10 cellular contexts compared by ENCODE assay signal in genomic region chr13:44374348-44374712, GRCh38. TPM values are rescaled to one million over a fixed set of nuclear protein-coding genes. Genes with fewer than 3 reads are reported as not detected.
DNase-seq lines count a peak whose midpoint lies in the region; ATAC-seq and TF ChIP-seq lines count a peak whose summit lies in the region.
"Had no signal": no experiment of that assay in that cellular context is flagged by ENCODE, and none has a peak within 500 bp of the region (broad histone marks: within the 10 kb centered on the region; RNA-seq: fewer than 3 reads in every experiment).

No MANE protein-coding gene starts in this region.

- no peaks in the 10 kb centered on the region for H3K9me2 ChIP-seq in SK-N-SH

- H3K9me3 ChIP-seq in SK-N-SH (no peaks in the 10 kb centered on the region), mesodermal cell (ENCODE audit: control insufficient read depth, low read length) (no peaks in the 10 kb centered on the region), suprapubic skin (no peaks in the 10 kb centered on the region)

- WGBS in SK-N-SH (ENCODE audit: low lambda C conversion rate): 72% methylated on average over 5 of the region's 10 CpGs
- WGBS in mesodermal cell (ENCODE audit: insufficient coverage in 2 of 2), 2 experiments: 66 to 92% methylated on average over 3 to 9 of the region's 10 CpGs
- WGBS in suprapubic skin: 79% methylated on average over 5 of the region's 10 CpGs

- no peak overlapping the region for H3K9ac ChIP-seq in SK-N-SH

- H3K36me3 ChIP-seq in SK-N-SH (replicated peaks in 1 of 2; ENCODE audit: control insufficient read depth in 1 of 2, insufficient read depth in 2 of 2, low read length in 1 of 2) (no peaks in the 10 kb centered on the region), mesodermal cell (ENCODE audit: control insufficient read depth, insufficient read depth, low read length) (no peaks in the 10 kb centered on the region), suprapubic skin (no peaks in the 10 kb centered on the region)

- no peak for TF ChIP-seq CTCF in SK-N-SH (IDR thresholded peaks at IDR 0.05)
- TF ChIP-seq CTCF in choroid plexus epithelial cell (conservative IDR thresholded peaks at IDR 0.05; ENCODE audit: low read depth, low read length): no peak
- no peak for TF ChIP-seq CTCF in suprapubic skin (IDR thresholded peaks at IDR 0.05)

- H3K79me2 ChIP-seq in SK-N-SH (ENCODE audit: insufficient read depth): no peaks in the 10 kb centered on the region

- CTCF ChIA-PET in SK-N-SH (lab: Yijun Ruan, JAX): interaction anchor here (0.6 to 1.6 kb wide), 4 partner anchors 15 to 63 kb away, joined by 3 to 7 read pairs (median 4); no protein-coding TSS in a partner anchor

- H3K27ac ChIP-seq in SK-N-SH (ENCODE audit: low read depth in 2 of 2, low read length in 1 of 2) (peak overlapping the region in 1 of 2 experiments; percentile 39; a peak in 1 of 4 replicates), mesodermal cell (ENCODE audit: low read depth, low read length, severe bottlenecking) (peak overlapping the region; percentile 43), suprapubic skin (no peak overlapping the region)

- TF ChIP-seq POLR2A in suprapubic skin (IDR thresholded peaks at IDR 0.05): no peak

- POLR2A ChIA-PET in SK-N-SH (lab: Yijun Ruan, JAX): interaction anchor here (0.6 to 2.0 kb wide), 3 partner anchors 22 to 153 kb away, joined by 3 to 12 read pairs (median 9); no protein-coding TSS in a partner anchor

- peak overlapping the region in 1 of 2 experiments; percentile 49; a peak in 2 of 4 replicates for H3K4me3 ChIP-seq in SK-N-SH (ENCODE audit: low read depth in 2 of 2, low read length in 1 of 2)
- peak overlapping the region; percentile 67 for H3K4me3 ChIP-seq in choroid plexus epithelial cell (ENCODE audit: low read depth, low read length)
- H3K4me3 ChIP-seq in mesodermal cell (ENCODE audit: extremely low read depth, insufficient read depth, low read length, poor library complexity, severe bottlenecking): peak overlapping the region; percentile 22
- H3K4me3 ChIP-seq in suprapubic skin: peak overlapping the region; percentile 58

- H3F3A ChIP-seq in SK-N-SH (replicated peaks; ENCODE audit: insufficient read depth): peaks cover 7% of the 10 kb centered on the region

- no peak overlapping the region for H2AFZ ChIP-seq in SK-N-SH (ENCODE audit: low read depth)

- TF ChIP-seq EP300 in SK-N-SH (IDR thresholded peaks at IDR 0.05; ENCODE audit: borderline replicate concordance in 1 of 2, low read depth in 1 of 2, low read length in 1 of 2) (0 out of 4 replicates have a peak, but pooled peaks of 1 of the 2 experiments have one; percentile 30), suprapubic skin (IDR thresholded peaks at IDR 0.05) (no peak)

- no peak for ATAC-seq in SK-N-SH treated with all-trans-retinoic acid at 6 μM for 48 hours

- no peak overlapping the region for H3K4me2 ChIP-seq in SK-N-SH

- no peaks in the 10 kb centered on the region for H4K20me1 ChIP-seq in SK-N-SH (ENCODE audit: insufficient read depth)

- TF ChIP-seq RAD21 in SK-N-SH (IDR thresholded peaks at IDR 0.05; ENCODE audit: low read length): no peak

- H3K4me1 ChIP-seq in SK-N-SH (ENCODE audit: control insufficient read depth in 1 of 2, insufficient read depth in 2 of 2, low read depth in 1 of 2, low read length in 1 of 2): peaks cover 0 to 29% of the 10 kb centered on the region in 2 experiments; a peak in 1 of 4 replicates
- H3K4me1 ChIP-seq in mesodermal cell (ENCODE audit: control insufficient read depth, insufficient read depth, low read length, poor library complexity, severe bottlenecking): peaks cover 4% of the 10 kb centered on the region
- peaks cover 13% of the 10 kb centered on the region for H3K4me1 ChIP-seq in suprapubic skin

- no peaks in the 10 kb centered on the region for H3K27me3 ChIP-seq in SK-N-SH (ENCODE audit: insufficient read depth)
- H3K27me3 ChIP-seq in suprapubic skin: peaks cover 7% of the 10 kb centered on the region

- DNase-seq in SK-N-SH: no peak
- DNase-seq in choroid plexus epithelial cell (ENCODE audit: low read depth): no peak
- no peak for DNase-seq in suprapubic skin (ENCODE audit: low spot score in 2 of 2)
- no peak for DNase-seq in NCI-H82 (lab: John Stamatoyannopoulos, UW)
- no peak for DNase-seq in stimulated activated CD4-positive, alpha-beta T cell treated with anti-CD3 and anti-CD28 coated beads, Interleukin-15, amount 100 ng/mL, for 24 hours
- DNase-seq in middle frontal gyrus (ENCODE audit: extremely low spot score, low spot score): no peak
- DNase-seq: 8988T, NCI-H1417 treated with DMSO at 0.1 percent for 48 hours had no signal

TF ChIP-seq in SK-N-SH treated with all-trans-retinoic acid at 6 μM for 48 hours, 23 proteins besides CTCF, POLR2A, EP300 and RAD21 (continues in another document):
- TF ChIP-seq TSHZ2 (CRISPR knock-in tag; IDR thresholded peaks at IDR 0.05): 0 out of 2 replicates have a peak, but pooled peaks have one; percentile 44

TF ChIP-seq in SK-N-SH, 30 proteins besides CTCF, POLR2A, EP300 and RAD21:
- TF ChIP-seq RXRA (IDR thresholded peaks at IDR 0.05; ENCODE audit: borderline replicate concordance, low read depth) (no peak), USF1 (IDR thresholded peaks at IDR 0.05; ENCODE audit: borderline replicate concordance, low read depth) (no peak), SIN3A (IDR thresholded peaks at IDR 0.05; ENCODE audit: borderline replicate concordance, low read depth, low read length) (no peak), FOXJ3 (CRISPR knock-in tag; IDR thresholded peaks at IDR 0.05) (no peak), JUND (IDR thresholded peaks at IDR 0.05) (no peak), USF2 (IDR thresholded peaks at IDR 0.05; ENCODE audit: borderline replicate concordance, low read depth, low read length) (no peak), RCOR1 (IDR thresholded peaks at IDR 0.05; ENCODE audit: low read length) (no peak), CHD2 (IDR thresholded peaks at IDR 0.05; ENCODE audit: low read length, partially characterized antibody) (no peak), FOXM1 (IDR thresholded peaks at IDR 0.05; ENCODE audit: low read depth) (no peak), NFIC (IDR thresholded peaks at IDR 0.05; ENCODE audit: borderline replicate concordance) (no peak), GABPA (IDR thresholded peaks at IDR 0.05; ENCODE audit: low read depth) (no peak)

RNA-seq across cellular contexts. Expression of gene SERP2, which starts 0.7 kb away (rescaled TPM):
- 4.9 and 6.2 TPM in 2 replicates for polyA plus RNA-seq in SK-N-SH (2012; rRNA removed)
- 5.9 and 6.0 TPM in 2 replicates for polyA plus RNA-seq in SK-N-SH (2012; cell fraction: cytosol; rRNA removed)
- 10.6 and 14.3 TPM in 2 replicates for polyA plus RNA-seq in SK-N-SH (2012; cell fraction: nucleus; rRNA removed)
- polyA plus RNA-seq in mesodermal cell (2013, experiment 1 of 2): 2.5 TPM
- polyA plus RNA-seq in mesodermal cell (2013, experiment 2 of 2): 3.1 TPM
- 1 to 10 TPM in 3 of 4 donors, not detected in 1; 1.2 to 1.4 (median 1.3) TPM for total RNA-seq in suprapubic skin
